ENCODE assay signal across 24 cellular contexts in genomic region chr1:2629627-2630497, GRCh38. TPM values are rescaled to one million over a fixed set of nuclear protein-coding genes. Genes with fewer than 3 reads are reported as not detected.
DNase-seq lines count a peak whose midpoint lies in the region; ATAC-seq and TF ChIP-seq lines count a peak whose summit lies in the region.
"Had no signal": no experiment of that assay in that cellular context is flagged by ENCODE, and none has a peak within 500 bp of the region (broad histone marks: within the 10 kb centered on the region; RNA-seq: fewer than 3 reads in every experiment).

No MANE protein-coding gene starts in this region.

- peaks cover 6% of the 10 kb centered on the region for H3K4me1 Mint-ChIP-seq in activated naive CD4-positive, alpha-beta T cell treated with anti-CD3 and anti-CD28 coated beads, Interleukin-2, amount 50 U/mL, for 24 hours
- H3K4me1 Mint-ChIP-seq in WTC11 = 0 out of 2 replicates have a peak, but pooled peaks cover 2% of the 10 kb centered on the region
- peaks cover 6% of the 10 kb centered on the region for H3K4me1 Mint-ChIP-seq in type B pancreatic cell (ENCODE audit: unreplicated experiment)
- H3K4me1 Mint-ChIP-seq: activated CD8-positive, alpha-beta memory T cell treated with anti-CD3 and anti-CD28 coated beads, Interleukin-2, amount 10 ng/mL, durations not matched to agents 7 days and 5 days; memory B cell; natural killer cell had no signal

- no peak overlapping the region for H3K14ac ChIP-seq in mesenchymal stem cell (ENCODE audit: low read length in 2 of 2)

- H2AFZ ChIP-seq in mesenchymal stem cell (ENCODE audit: low read depth, low read length) = no peak overlapping the region

- H3K36me3 ChIP-seq in mesenchymal stem cell (ENCODE audit: control insufficient read depth in 1 of 2, insufficient read depth in 2 of 2, low read depth in 1 of 2, low read length in 2 of 2) = no peaks in the 10 kb centered on the region
- H3K36me3 ChIP-seq in HAP-1 (replicated peaks) = no peaks in the 10 kb centered on the region
- H3K36me3 ChIP-seq: BLaER1 treated with 17β-estradiol and CSF1 and Interleukin-3, amounts not matched to agents 10 nM and 100 nM; stomach; upper lobe of left lung had no signal

- H3K4me1 ChIP-seq in mesenchymal stem cell (ENCODE audit: control insufficient read depth, insufficient read depth, low read depth, low read length) (no peaks in the 10 kb centered on the region), HAP-1 (no peaks in the 10 kb centered on the region)

- CTCF ChIA-PET in WTC11 (lab: Charles Lee) = interaction anchor here (0.6 to 1.1 kb wide), 3 partner anchors 68 to 353 kb away, joined by 3 to 5 read pairs (median 4); no protein-coding TSS in a partner anchor

- H3K27me3 ChIP-seq in mesenchymal stem cell (ENCODE audit: control insufficient read depth in 1 of 2, insufficient read depth in 1 of 2, low read length in 2 of 2) (peaks cover 43 to 59% of the 10 kb centered on the region in 2 experiments), HAP-1 (ENCODE audit: low read depth) (peaks cover 40% of the 10 kb centered on the region)

- no peak overlapping the region for H3K9ac ChIP-seq in mesenchymal stem cell (ENCODE audit: low read length)
- H3K9ac ChIP-seq: BLaER1 treated with 17β-estradiol and CSF1 and Interleukin-3, amounts not matched to agents 10 nM and 100 nM had no signal

- H3K36me3 Mint-ChIP-seq in activated naive CD4-positive, alpha-beta T cell treated with anti-CD3 and anti-CD28 coated beads, Interleukin-2, amount 50 U/mL, for 24 hours = no peaks in the 10 kb centered on the region
- H3K36me3 Mint-ChIP-seq in WTC11 (peaks cover 19% of the 10 kb centered on the region), type B pancreatic cell (no peaks in the 10 kb centered on the region)
- H3K36me3 Mint-ChIP-seq: IgD-negative memory B cell, memory B cell, natural killer cell had no signal

- H4K91ac ChIP-seq in mesenchymal stem cell (ENCODE audit: low read length) = peak overlapping the region; percentile 18

- no peak overlapping the region for H3K18ac ChIP-seq in mesenchymal stem cell (ENCODE audit: low read depth in 1 of 2, low read length in 2 of 2)

- no peak for TF ChIP-seq CTCF in WTC11 (IDR thresholded peaks at IDR 0.05)
- TF ChIP-seq CTCF in type B pancreatic cell (conservative IDR thresholded peaks at IDR 0.05) = no peak

- H2BK5ac ChIP-seq in mesenchymal stem cell (ENCODE audit: low read depth, low read length, poor library complexity, severe bottlenecking) = no peak overlapping the region

- no peak overlapping the region for H3K23ac ChIP-seq in mesenchymal stem cell (ENCODE audit: low read length in 2 of 2)

- no peak overlapping the region for H2BK120ac ChIP-seq in mesenchymal stem cell (ENCODE audit: low read depth, low read length)

- in situ Hi-C loops in HAP-1 (cut with MboI; ENCODE audit: low sequenced_read_pairs) = loop anchor here (10.0 kb wide), 1 partner anchor 185 kb away; no protein-coding TSS in a partner anchor

- peak overlapping the region; percentile 54 for H3K4me3 Mint-ChIP-seq in activated naive CD4-positive, alpha-beta T cell treated with anti-CD3 and anti-CD28 coated beads, Interleukin-2, amount 50 U/mL, for 24 hours
- H3K4me3 Mint-ChIP-seq in WTC11 (peak overlapping the region; percentile 51), type B pancreatic cell (no peak overlapping the region)
- H3K4me3 Mint-ChIP-seq: activated CD8-positive, alpha-beta memory T cell treated with anti-CD3 and anti-CD28 coated beads, Interleukin-2, amount 10 ng/mL, durations not matched to agents 7 days and 5 days; IgD-negative memory B cell; memory B cell; natural killer cell had no signal

- H3K27ac Mint-ChIP-seq in activated naive CD4-positive, alpha-beta T cell treated with anti-CD3 and anti-CD28 coated beads, Interleukin-2, amount 50 U/mL, for 24 hours = no peak overlapping the region
- H3K27ac Mint-ChIP-seq in WTC11 (no peak overlapping the region), type B pancreatic cell (no peak overlapping the region)
- H3K27ac Mint-ChIP-seq: activated CD8-positive, alpha-beta memory T cell treated with anti-CD3 and anti-CD28 coated beads, Interleukin-2, amount 10 ng/mL, durations not matched to agents 7 days and 5 days; IgD-negative memory B cell; memory B cell; natural killer cell had no signal

- H4K8ac ChIP-seq in mesenchymal stem cell (ENCODE audit: low read length) = no peak overlapping the region

- no peak for DNase-seq in activated naive CD4-positive, alpha-beta T cell treated with Interleukin-2 at 50 U/mL for 16 hours
- DNase-seq in WTC11 (ENCODE audit: low spot score) = no peak
- no peak for DNase-seq in mesenchymal stem cell
- DNase-seq in type B pancreatic cell (ENCODE audit: extremely low spot score, unreplicated experiment) = peak; percentile 66
- DNase-seq in GM19240 (ENCODE audit: insufficient read length, low spot score) = no peak
- no peak for DNase-seq in HAP-1 (ENCODE audit: low spot score in 2 of 2)
- DNase-seq in hypothalamus (lab: John Stamatoyannopoulos, UW) = no peak
- DNase-seq: activated CD4-positive, alpha-beta T cell treated with anti-CD3 and anti-CD28 coated beads for 4 hours; activated CD8-positive, alpha-beta memory T cell treated with anti-CD3 and anti-CD28 coated beads, Interleukin-2, amount 10 ng/mL, durations not matched to agents 7 days and 5 days; activated gamma-delta T cell; central memory CD4-positive, alpha-beta T cell; foreskin melanocyte; natural killer cell; NCI-H1436; NCI-H526; small intestine; stimulated activated CD4-positive, alpha-beta T cell treated with anti-CD3 and anti-CD28 coated beads, Interleukin-4, amount 100 ng/mL, for 24 hours; stomach had no signal

- H2AK5ac ChIP-seq in mesenchymal stem cell (ENCODE audit: low read length, severe bottlenecking) = no peak overlapping the region

- POLR2A ChIA-PET in WTC11 (lab: Charles Lee) = no interaction called here

- H2BK15ac ChIP-seq in mesenchymal stem cell (ENCODE audit: low read depth, poor library complexity, severe bottlenecking) = no peak overlapping the region

- H3K4ac ChIP-seq in mesenchymal stem cell (ENCODE audit: low read depth in 1 of 2, low read length in 2 of 2) = no peak overlapping the region

- no peak for ATAC-seq in WTC11
- ATAC-seq: activated CD8-positive, alpha-beta memory T cell treated with anti-CD3 and anti-CD28 coated beads, Interleukin-2, amount 10 ng/mL, durations not matched to agents 7 days and 5 days had no signal

- H3K9me3 Mint-ChIP-seq in activated naive CD4-positive, alpha-beta T cell treated with anti-CD3 and anti-CD28 coated beads, Interleukin-2, amount 50 U/mL, for 24 hours = no peaks in the 10 kb centered on the region
- H3K9me3 Mint-ChIP-seq in WTC11 (peaks cover 15% of the 10 kb centered on the region), type B pancreatic cell (no peaks in the 10 kb centered on the region)
- H3K9me3 Mint-ChIP-seq: memory B cell, natural killer cell had no signal

- H3K27ac ChIP-seq in mesenchymal stem cell (ENCODE audit: low read length, poor library complexity, severe bottlenecking) = no peak overlapping the region
- H3K27ac ChIP-seq: BLaER1 treated with 17β-estradiol and CSF1 and Interleukin-3, amounts not matched to agents 10 nM and 100 nM; stomach; upper lobe of left lung had no signal

- H3K9me3 ChIP-seq in mesenchymal stem cell (ENCODE audit: control insufficient read depth, low read length) = no peaks in the 10 kb centered on the region
- no peaks in the 10 kb centered on the region for H3K9me3 ChIP-seq in HAP-1
- H3K9me3 ChIP-seq: stomach, upper lobe of left lung had no signal

- no peak overlapping the region for H3K4me2 ChIP-seq in mesenchymal stem cell (ENCODE audit: low read length, poor library complexity, severe bottlenecking)
- H3K4me2 ChIP-seq: BLaER1 treated with 17β-estradiol and CSF1 and Interleukin-3, amounts not matched to agents 10 nM and 100 nM had no signal

- peaks cover 28% of the 10 kb centered on the region for H3K27me3 Mint-ChIP-seq in activated naive CD4-positive, alpha-beta T cell treated with anti-CD3 and anti-CD28 coated beads, Interleukin-2, amount 50 U/mL, for 24 hours
- H3K27me3 Mint-ChIP-seq in WTC11 (ENCODE audit: low read depth) (peaks cover 68% of the 10 kb centered on the region), type B pancreatic cell (peaks cover 59% of the 10 kb centered on the region)

- 88% methylated on average over 23 of the region's 23 CpGs for WGBS in mesenchymal stem cell

- no peak overlapping the region for H2BK12ac ChIP-seq in mesenchymal stem cell (ENCODE audit: low read length in 2 of 2)

- no peaks in the 10 kb centered on the region for H3K79me1 ChIP-seq in mesenchymal stem cell (replicated peaks; ENCODE audit: low read length, poor library complexity, severe bottlenecking)

- H3K4me3 ChIP-seq in mesenchymal stem cell (ENCODE audit: insufficient read depth in 1 of 2, low read depth in 1 of 2, low read length in 2 of 2) (no peak overlapping the region), HAP-1 (no peak overlapping the region)
- H3K4me3 ChIP-seq: BLaER1 treated with 17β-estradiol and CSF1 and Interleukin-3, amounts not matched to agents 10 nM and 100 nM; upper lobe of left lung had no signal

TF ChIP-seq in WTC11, 78 proteins besides CTCF, POLR2A, EP300 and RAD21:
- TF ChIP-seq, protein P1, sequence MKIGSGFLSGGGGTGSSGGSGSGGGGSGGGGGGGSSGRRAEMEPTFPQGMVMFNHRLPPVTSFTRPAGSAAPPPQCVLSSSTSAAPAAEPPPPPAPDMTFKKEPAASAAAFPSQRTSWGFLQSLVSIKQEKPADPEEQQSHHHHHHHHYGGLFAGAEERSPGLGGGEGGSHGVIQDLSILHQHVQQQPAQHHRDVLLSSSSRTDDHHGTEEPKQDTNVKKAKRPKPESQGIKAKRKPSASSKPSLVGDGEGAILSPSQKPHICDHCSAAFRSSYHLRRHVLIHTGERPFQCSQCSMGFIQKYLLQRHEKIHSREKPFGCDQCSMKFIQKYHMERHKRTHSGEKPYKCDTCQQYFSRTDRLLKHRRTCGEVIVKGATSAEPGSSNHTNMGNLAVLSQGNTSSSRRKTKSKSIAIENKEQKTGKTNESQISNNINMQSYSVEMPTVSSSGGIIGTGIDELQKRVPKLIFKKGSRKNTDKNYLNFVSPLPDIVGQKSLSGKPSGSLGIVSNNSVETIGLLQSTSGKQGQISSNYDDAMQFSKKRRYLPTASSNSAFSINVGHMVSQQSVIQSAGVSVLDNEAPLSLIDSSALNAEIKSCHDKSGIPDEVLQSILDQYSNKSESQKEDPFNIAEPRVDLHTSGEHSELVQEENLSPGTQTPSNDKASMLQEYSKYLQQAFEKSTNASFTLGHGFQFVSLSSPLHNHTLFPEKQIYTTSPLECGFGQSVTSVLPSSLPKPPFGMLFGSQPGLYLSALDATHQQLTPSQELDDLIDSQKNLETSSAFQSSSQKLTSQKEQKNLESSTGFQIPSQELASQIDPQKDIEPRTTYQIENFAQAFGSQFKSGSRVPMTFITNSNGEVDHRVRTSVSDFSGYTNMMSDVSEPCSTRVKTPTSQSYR (CRISPR knock-in tag; IDR thresholded peaks at IDR 0.05) = no peak

RNA-seq across cellular contexts. Expression of gene MMEL1, which starts 3.0 kb away (rescaled TPM):
- total RNA-seq in WTC11 (2021) (0.55 to 0.64 TPM in 2 of 3 replicates, not detected in the other), type B pancreatic cell (ENCODE audit: low replicate concordance) (1.1 TPM in 1 of 2 replicates, not detected in the other)
- polyA plus RNA-seq in mesenchymal stem cell (2013, experiment 1 of 2) = not detected
- not detected for polyA plus RNA-seq in mesenchymal stem cell (2013, experiment 2 of 2)
- total RNA-seq: MCF 10A had no signal

RNA-seq across cellular contexts. Expression of gene PRXL2B, which starts 43.3 kb away (rescaled TPM):
- total RNA-seq in WTC11 (2021) (47.8 to 51.1 TPM (median 50.3 TPM) in 3 replicates), type B pancreatic cell (ENCODE audit: low replicate concordance) (33.7 and 40.3 TPM in 2 replicates)
- polyA plus RNA-seq in mesenchymal stem cell (2013, experiment 1 of 2) = 17.2 TPM
- polyA plus RNA-seq in mesenchymal stem cell (2013, experiment 2 of 2) = 17.2 TPM
